In the genomic region with DNA sequence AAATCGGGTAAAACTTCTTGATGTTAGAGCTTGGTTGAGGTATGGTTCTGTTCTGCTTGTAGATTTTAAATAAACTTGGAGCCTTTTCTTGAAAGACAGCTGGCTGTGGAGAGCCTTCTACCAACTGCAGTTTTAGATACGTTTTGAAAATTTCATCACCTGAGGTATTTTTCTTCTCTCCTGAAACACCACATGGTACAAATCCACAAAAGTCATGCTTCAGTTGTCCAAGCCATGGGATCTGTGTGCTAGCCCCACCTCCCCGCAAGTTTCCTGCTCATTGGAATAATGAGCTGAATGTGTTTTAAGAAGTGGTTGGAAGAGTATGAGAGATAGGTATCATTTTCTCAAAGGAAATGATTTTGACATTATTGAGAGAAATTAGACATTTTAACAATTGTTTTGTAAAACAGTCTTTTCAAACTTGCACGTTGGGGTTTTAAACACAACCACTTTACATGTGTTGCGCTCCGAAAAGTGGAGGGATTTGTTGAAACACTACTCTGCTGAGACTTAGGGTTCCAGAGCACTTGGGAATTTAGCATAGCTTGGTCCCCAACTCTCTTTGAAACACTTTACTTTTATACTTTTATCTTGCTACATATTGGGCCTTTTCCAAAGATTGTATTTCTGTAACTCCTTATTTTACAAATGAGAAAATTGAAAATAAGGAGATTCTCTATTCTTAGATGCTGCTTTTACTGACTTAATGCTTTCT, we compare ENCODE assay signal across 8 cellular contexts. TPM values are rescaled to one million over a fixed set of nuclear protein-coding genes. Genes with fewer than 3 reads are reported as not detected.
DNase-seq lines count a peak whose midpoint lies in the region; ATAC-seq, FAIRE-seq and TF ChIP-seq lines count a peak whose summit lies in the region.

No MANE protein-coding gene starts in this region.

- peak overlapping the region; percentile 63 for H3K4me3 ChIP-seq in fibroblast of mammary gland (ENCODE audit: control insufficient read depth, low read depth, low read length)

- peak; percentile 13 for DNase-seq in AG08396 (ENCODE audit: low spot score)
- DNase-seq in GM12892 (ENCODE audit: insufficient read length) = no peak
- DNase-seq in SK-N-DZ (ENCODE audit: low spot score) = peak; percentile 17
- peak; percentile 33 for DNase-seq in fibroblast of mammary gland (ENCODE audit: low read depth)
- DNase-seq in pons (ENCODE audit: low spot score) = peak; percentile 41

- TF ChIP-seq POLR2A in GM12892 (IDR thresholded peaks at IDR 0.05; ENCODE audit: low read depth, low read length) = no peak
- no peak for TF ChIP-seq POLR2A in GM18505 (IDR thresholded peaks at IDR 0.05; ENCODE audit: borderline replicate concordance, extremely low read depth, insufficient read depth, insufficient read length)

- peak; percentile 44 for FAIRE-seq in GM12892 (lab: Jason Lieb, UNC)

- no peak for ATAC-seq in GM18505 (IDR thresholded peaks at IDR 0.05; ENCODE audit: unreplicated experiment)
- no peak for ATAC-seq in HG03097 (IDR thresholded peaks at IDR 0.05; ENCODE audit: low FRiP score, unreplicated experiment)
- no peak for ATAC-seq in GM18519 (IDR thresholded peaks at IDR 0.05; ENCODE audit: low FRiP score, unreplicated experiment)

- no peak for TF ChIP-seq CTCF in fibroblast of mammary gland (conservative IDR thresholded peaks at IDR 0.05; ENCODE audit: control insufficient read depth, insufficient read depth, low read depth, low read length)

RNA-seq across cellular contexts. Expression of a gene that starts 1.5 kb away (rescaled TPM):
- 67.8 TPM for polyA plus RNA-seq in GM12892 (2012; ENCODE audit: missing spikeins)
- 13.4 and 13.7 TPM in 2 replicates for polyA plus RNA-seq in SK-N-DZ (2014; cell fraction: cytosol; rRNA removed)
- 17.2 and 20.9 TPM in 2 replicates for polyA plus RNA-seq in SK-N-DZ (2014; cell fraction: nucleus; rRNA removed)
